In genomic region chrY:16668402-16668801, GRCh38 we compare ENCODE assay signal across 19 cellular contexts.
DNase-seq lines count a peak whose midpoint lies in the region; ATAC-seq and TF ChIP-seq lines count a peak whose summit lies in the region.
"Had no signal": no experiment of that assay in that cellular context is flagged by ENCODE, and none has a peak within 500 bp of the region (broad histone marks: within the 10 kb centered on the region; RNA-seq: fewer than 3 reads in every experiment).

No MANE protein-coding gene starts in this region.

- H3K36me3 Mint-ChIP-seq in activated T-helper 1 cell treated with anti-CD3 and anti-CD28 coated beads, Interleukin-12 subunit alpha, Interleukin-12 subunit beta, Interleukin-2, Interleukin-4 antibody, amounts not matched to agents 30 ng/mL and 10 ng/mL and 1 ng/mL, durations not matched to agents 14 hours and 24 hours and 36 hours (ENCODE audit: low read depth), result no peaks in the 10 kb centered on the region
- H3K36me3 Mint-ChIP-seq in CD4-positive, alpha-beta T cell (ENCODE audit: low read depth), result no peaks in the 10 kb centered on the region

- no peak for TF ChIP-seq CTCF in foreskin keratinocyte (conservative IDR thresholded peaks at IDR 0.05)
- no peak for TF ChIP-seq CTCF in CD4-positive, alpha-beta T cell (IDR thresholded peaks at IDR 0.05)

- H3K27ac Mint-ChIP-seq in activated T-helper 1 cell treated with anti-CD3 and anti-CD28 coated beads, Interleukin-12 subunit alpha, Interleukin-12 subunit beta, Interleukin-2, Interleukin-4 antibody, amounts not matched to agents 30 ng/mL and 10 ng/mL and 1 ng/mL, durations not matched to agents 14 hours and 24 hours and 36 hours, result no peak overlapping the region
- H3K27ac Mint-ChIP-seq in CD4-positive, alpha-beta T cell, result no peak overlapping the region

- DNase-seq in HS-5 (ENCODE audit: low read depth), result peak; percentile 44
- DNase-seq in T1000 (lab: John Stamatoyannopoulos, UW), result peak; percentile 29
- peak; percentile 69 to 77 for DNase-seq in foreskin keratinocyte
- DNase-seq in Right ventricle myocardium superior, result no peak
- DNase-seq in activated T-helper 1 cell treated with anti-CD3 and anti-CD28 coated beads, Interleukin-12 subunit alpha, Interleukin-12 subunit beta, Interleukin-2, Interleukin-4 antibody, amounts not matched to agents 30 ng/mL and 10 ng/mL and 1 ng/mL, durations not matched to agents 14 hours and 24 hours and 36 hours (ENCODE audit: low spot score), result no peak
- DNase-seq in CD4-positive, alpha-beta T cell, result no peak
- DNase-seq: ACHN, DMS 273 treated with DMSO at 0.1 percent for 48 hours, GDM1, NCI-H1048, NCI-H1436, NCI-H1930, NCI-H345, NCI-H524 treated with DMSO at 0.1 percent for 48 hours, PC-3 had no signal

- no peaks in the 10 kb centered on the region for H3K27me3 Mint-ChIP-seq in activated T-helper 1 cell treated with anti-CD3 and anti-CD28 coated beads, Interleukin-12 subunit alpha, Interleukin-12 subunit beta, Interleukin-2, Interleukin-4 antibody, amounts not matched to agents 30 ng/mL and 10 ng/mL and 1 ng/mL, durations not matched to agents 14 hours and 24 hours and 36 hours (ENCODE audit: insufficient read depth)
- H3K27me3 Mint-ChIP-seq in CD4-positive, alpha-beta T cell, result no peaks in the 10 kb centered on the region

- intact Hi-C loops in Right ventricle myocardium superior (cut with DNase I), result no loop called here
- intact Hi-C loops in activated T-helper 1 cell treated with anti-CD3 and anti-CD28 coated beads, Interleukin-12 subunit alpha, Interleukin-12 subunit beta, Interleukin-2, Interleukin-4 antibody, amounts not matched to agents 30 ng/mL and 10 ng/mL and 1 ng/mL, durations not matched to agents 14 hours and 24 hours and 36 hours (cut with micrococcal nuclease), result no loop called here
- intact Hi-C loops in CD4-positive, alpha-beta T cell (cut with DNase I, micrococcal nuclease), result no loop called here

- POLR2A ChIA-PET in CD4-positive, alpha-beta T cell (lab: Charles Lee), result no interaction called here

- no peaks in the 10 kb centered on the region for H3K9me3 Mint-ChIP-seq in activated T-helper 1 cell treated with anti-CD3 and anti-CD28 coated beads, Interleukin-12 subunit alpha, Interleukin-12 subunit beta, Interleukin-2, Interleukin-4 antibody, amounts not matched to agents 30 ng/mL and 10 ng/mL and 1 ng/mL, durations not matched to agents 14 hours and 24 hours and 36 hours
- H3K9me3 Mint-ChIP-seq in CD4-positive, alpha-beta T cell, result no peaks in the 10 kb centered on the region

- H3K27ac ChIP-seq in foreskin keratinocyte, result no peak overlapping the region
- H3K27ac ChIP-seq in CD4-positive, alpha-beta T cell (ENCODE audit: low read depth, low read length), result no peak overlapping the region
- H3K27ac ChIP-seq: C4-2B, KMS-11, SJSA1 had no signal

- H3K9me3 ChIP-seq in CD4-positive, alpha-beta T cell (ENCODE audit: control insufficient read depth, low read length), result no peaks in the 10 kb centered on the region
- H3K9me3 ChIP-seq: SJSA1 had no signal

- H3K4me3 Mint-ChIP-seq in activated T-helper 1 cell treated with anti-CD3 and anti-CD28 coated beads, Interleukin-12 subunit alpha, Interleukin-12 subunit beta, Interleukin-2, Interleukin-4 antibody, amounts not matched to agents 30 ng/mL and 10 ng/mL and 1 ng/mL, durations not matched to agents 14 hours and 24 hours and 36 hours, result no peak overlapping the region
- no peak overlapping the region for H3K4me3 Mint-ChIP-seq in CD4-positive, alpha-beta T cell

- H3K27me3 ChIP-seq in foreskin keratinocyte, result no peaks in the 10 kb centered on the region
- H3K27me3 ChIP-seq in CD4-positive, alpha-beta T cell (ENCODE audit: control insufficient read depth, insufficient read depth, low read length), result no peaks in the 10 kb centered on the region
- H3K27me3 ChIP-seq: SJSA1 had no signal

- ATAC-seq in foreskin keratinocyte (peak; percentile 84), Right ventricle myocardium superior (ENCODE audit: poor library complexity) (no peak), GM19035 (IDR thresholded peaks at IDR 0.05; ENCODE audit: unreplicated experiment) (no peak)
- no peak for ATAC-seq in CD4-positive, alpha-beta T cell (ENCODE audit: poor library complexity)
- ATAC-seq: PC-3 had no signal

- CTCF ChIA-PET in CD4-positive, alpha-beta T cell (lab: Charles Lee), result no interaction called here

- H3K4me1 Mint-ChIP-seq in activated T-helper 1 cell treated with anti-CD3 and anti-CD28 coated beads, Interleukin-12 subunit alpha, Interleukin-12 subunit beta, Interleukin-2, Interleukin-4 antibody, amounts not matched to agents 30 ng/mL and 10 ng/mL and 1 ng/mL, durations not matched to agents 14 hours and 24 hours and 36 hours (ENCODE audit: low read depth), result no peaks in the 10 kb centered on the region
- no peaks in the 10 kb centered on the region for H3K4me1 Mint-ChIP-seq in CD4-positive, alpha-beta T cell (ENCODE audit: low read depth)

- no peaks in the 10 kb centered on the region for H3K4me1 ChIP-seq in foreskin keratinocyte
- H3K4me1 ChIP-seq: SJSA1 had no signal

Comparison
In these comparisons a context has a peak if more than half of its experiments do, and no peak if none do; other contexts are left out.
1. DNase-seq: peak in HS-5 (single experiment), T1000 (single experiment) and foreskin keratinocyte (2 of 2); none in Right ventricle myocardium superior (single experiment), activated T-helper 1 cell treated with anti-CD3 and anti-CD28 coated beads, Interleukin-12 subunit alpha, Interleukin-12 subunit beta, Interleukin-2, Interleukin-4 antibody, amounts not matched to agents 30 ng/mL and 10 ng/mL and 1 ng/mL, durations not matched to agents 14 hours and 24 hours and 36 hours (single experiment) and CD4-positive, alpha-beta T cell (0 of 10).